Comparison of ENCODE assay signal across 27 cellular contexts in genomic region chr16:53925011-53925410, GRCh38.
DNase-seq lines count a peak whose midpoint lies in the region; ATAC-seq and TF ChIP-seq lines count a peak whose summit lies in the region.
"Had no signal": no experiment of that assay in that cellular context is flagged by ENCODE, and none has a peak within 500 bp of the region (broad histone marks: within the 10 kb centered on the region; RNA-seq: fewer than 3 reads in every experiment).

No MANE protein-coding gene starts in this region.

- H3K9me3 Mint-ChIP-seq in mesothelial cell of epicardium, result peaks cover 7% of the 10 kb centered on the region
- H3K9me3 Mint-ChIP-seq: activated CD4-positive, alpha-beta memory T cell treated with anti-CD3 and anti-CD28 coated beads for 36 hours; brain; IgD-negative memory B cell; natural killer cell treated with Interleukin-12 subunit alpha and Interleukin-12 subunit beta and Interleukin-15 and Interleukin-18, amount 100 ng/mL, for 72 hours; stimulated activated memory B cell treated with anti-CD40 and anti-IgM and Interleukin-4, amounts not matched to agents 10 μg/mL and 1 μg/mL and 100 μg/mL, for 72 hours had no signal

- peak; percentile 5 to 17 for DNase-seq in NOMO-1 (lab: John Stamatoyannopoulos, UW; ENCODE audit: unreplicated experiment in 2 of 2)
- no peak for DNase-seq in NOMO-1 treated with dmso at 0.1 percent for 144 hours (lab: John Stamatoyannopoulos, UW; ENCODE audit: unreplicated experiment)
- peak; percentile 35 for DNase-seq in KBM-7
- peak; percentile 28 for DNase-seq in RPMI7951 (ENCODE audit: low read depth)
- no peak for DNase-seq in mesothelial cell of epicardium (ENCODE audit: low spot score in 2 of 2, unreplicated experiment in 2 of 2)
- DNase-seq in GM20000 (ENCODE audit: low spot score), result no peak
- no peak for DNase-seq in GDM1 (lab: John Stamatoyannopoulos, UW)
- DNase-seq: activated CD4-positive, alpha-beta memory T cell treated with anti-CD3 and anti-CD28 coated beads for 36 hours; activated CD4-positive, alpha-beta T cell treated with anti-CD3 and anti-CD28 coated beads for 1 hour; activated CD8-positive, alpha-beta memory T cell treated with anti-CD3 and anti-CD28 coated beads, Interleukin-2, amount 50 U/mL, for 4 hours; activated naive CD4-positive, alpha-beta T cell treated with anti-CD3 and anti-CD28 coated beads, Interleukin-2, amount 50 U/mL, for 16 hours; amniotic stem cell; COR-L47; DMS53; GM23248; lower lobe of right lung; mucosa of descending colon; NCI-H2081; NCI-H446; NCI-H748 treated with DMSO at 0.1 percent for 48 hours; RPMI8226; stimulated activated CD4-positive, alpha-beta T cell treated with anti-CD3 and anti-CD28 coated beads, Interleukin-15, amount 100 ng/mL, for 24 hours had no signal

- no peak for ATAC-seq in HG03039 (IDR thresholded peaks at IDR 0.05; ENCODE audit: unreplicated experiment)
- ATAC-seq: lower lobe of right lung; mucosa of descending colon; stimulated activated memory B cell treated with anti-CD40 and anti-IgM and Interleukin-4, amounts not matched to agents 10 μg/mL and 1 μg/mL and 100 μg/mL, for 72 hours had no signal

- TF ChIP-seq CTCF in mesothelial cell of epicardium (IDR thresholded peaks at IDR 0.05; ENCODE audit: unreplicated experiment) (no peak), GM20000 (IDR thresholded peaks at IDR 0.05; ENCODE audit: extremely low read depth, missing control alignments) (no peak)

- H3K4me1 Mint-ChIP-seq in mesothelial cell of epicardium, result peaks cover 49% of the 10 kb centered on the region
- H3K4me1 Mint-ChIP-seq: IgD-negative memory B cell; stimulated activated memory B cell treated with anti-CD40 and anti-IgM and Interleukin-4, amounts not matched to agents 10 μg/mL and 1 μg/mL and 100 μg/mL, for 72 hours had no signal

- peak overlapping the region; percentile 74 for H3K27ac Mint-ChIP-seq in mesothelial cell of epicardium
- H3K27ac Mint-ChIP-seq: activated CD4-positive, alpha-beta memory T cell treated with anti-CD3 and anti-CD28 coated beads for 36 hours; IgD-negative memory B cell; natural killer cell treated with Interleukin-12 subunit alpha and Interleukin-12 subunit beta and Interleukin-15 and Interleukin-18, amount 100 ng/mL, for 72 hours; stimulated activated memory B cell treated with anti-CD40 and anti-IgM and Interleukin-4, amounts not matched to agents 10 μg/mL and 1 μg/mL and 100 μg/mL, for 72 hours had no signal

- H3K27me3 Mint-ChIP-seq in mesothelial cell of epicardium (ENCODE audit: low read depth), result no peaks in the 10 kb centered on the region
- H3K27me3 Mint-ChIP-seq: activated CD4-positive, alpha-beta memory T cell treated with anti-CD3 and anti-CD28 coated beads for 36 hours; IgD-negative memory B cell; natural killer cell treated with Interleukin-12 subunit alpha and Interleukin-12 subunit beta and Interleukin-15 and Interleukin-18, amount 100 ng/mL, for 72 hours; stimulated activated memory B cell treated with anti-CD40 and anti-IgM and Interleukin-4, amounts not matched to agents 10 μg/mL and 1 μg/mL and 100 μg/mL, for 72 hours had no signal

- in situ Hi-C loops in KBM-7 (cut with MboI; ENCODE audit: low pct_unique_long_range_greater_than_20kb, low sequenced_read_pairs), result loop anchor here (25.0 kb wide), 1 partner anchor 1012 kb away; the partner anchor contains the start of gene IRX5

- no peaks in the 10 kb centered on the region for H3K36me3 Mint-ChIP-seq in mesothelial cell of epicardium
- H3K36me3 Mint-ChIP-seq: activated CD4-positive, alpha-beta memory T cell treated with anti-CD3 and anti-CD28 coated beads for 36 hours; natural killer cell treated with Interleukin-12 subunit alpha and Interleukin-12 subunit beta and Interleukin-15 and Interleukin-18, amount 100 ng/mL, for 72 hours had no signal

- H3K4me3 Mint-ChIP-seq in mesothelial cell of epicardium, result no peak overlapping the region
- H3K4me3 Mint-ChIP-seq: activated CD4-positive, alpha-beta memory T cell treated with anti-CD3 and anti-CD28 coated beads for 36 hours; brain; IgD-negative memory B cell; natural killer cell treated with Interleukin-12 subunit alpha and Interleukin-12 subunit beta and Interleukin-15 and Interleukin-18, amount 100 ng/mL, for 72 hours; stimulated activated memory B cell treated with anti-CD40 and anti-IgM and Interleukin-4, amounts not matched to agents 10 μg/mL and 1 μg/mL and 100 μg/mL, for 72 hours had no signal

Comparison
In these comparisons a context has a peak if more than half of its experiments do, and no peak if none do; other contexts are left out.
1. DNase-seq: peak in NOMO-1 (2 of 2), KBM-7 (single experiment) and RPMI7951 (single experiment); none in NOMO-1 treated with dmso at 0.1 percent for 144 hours (single experiment), mesothelial cell of epicardium (0 of 2), GM20000 (single experiment) and GDM1 (single experiment).